10 cellular contexts compared by ENCODE assay signal in genomic region chr4:139144161-139144859, GRCh38. TPM values are rescaled to one million over a fixed set of nuclear protein-coding genes. Genes with fewer than 3 reads are reported as not detected.
A peak's percentile ranks its signal among the peaks of the same experiment; 100 is the strongest.
DNase-seq lines count a peak whose midpoint lies in the region; ATAC-seq and TF ChIP-seq lines count a peak whose summit lies in the region.
"Had no signal": no experiment of that assay in that cellular context is flagged by ENCODE, and none has a peak within 500 bp of the region (broad histone marks: within the 10 kb centered on the region; RNA-seq: fewer than 3 reads in every experiment).

No MANE protein-coding gene starts in this region.

- ATAC-seq in lower lobe of right lung (peak; percentile 76 to 78), GM21360 (IDR thresholded peaks at IDR 0.05; ENCODE audit: unreplicated experiment) (no peak)

- no peaks in the 10 kb centered on the region for H3K9me3 ChIP-seq in lower lobe of right lung

- peaks cover 23% of the 10 kb centered on the region for H3K4me1 ChIP-seq in lower lobe of right lung

- intact Hi-C loops in lower lobe of right lung (cut with DNase I), result no loop called here

- TF ChIP-seq CTCF in choroid plexus epithelial cell (conservative IDR thresholded peaks at IDR 0.05; ENCODE audit: low read depth, low read length), result no peak
- TF ChIP-seq CTCF in lower lobe of right lung (IDR thresholded peaks at IDR 0.05), result no peak

- H3K27ac ChIP-seq in lower lobe of right lung, result no peak overlapping the region
- H3K27ac ChIP-seq: PC-9 had no signal

- no peak overlapping the region for H3K4me3 ChIP-seq in choroid plexus epithelial cell (ENCODE audit: low read depth, low read length)
- no peak overlapping the region for H3K4me3 ChIP-seq in lower lobe of right lung
- H3K4me3 ChIP-seq: PC-9 had no signal

- DNase-seq in AG08396 (ENCODE audit: low spot score) (peak; percentile 28), LHCN-M2 (ENCODE audit: low read depth) (peak; percentile 81), choroid plexus epithelial cell (ENCODE audit: low read depth) (peak; percentile 71), lower lobe of right lung (peak; percentile 79), G401 (ENCODE audit: low spot score) (no peak), NCI-H1417 treated with DMSO at 0.1 percent for 48 hours (lab: John Stamatoyannopoulos, UW) (no peak), NCI-H2227 treated with DMSO at 0.1 percent for 48 hours (lab: John Stamatoyannopoulos, UW) (no peak)
- DNase-seq: CD4-positive, alpha-beta T cell had no signal

- H3K27me3 ChIP-seq in lower lobe of right lung (ENCODE audit: low read depth), result no peaks in the 10 kb centered on the region

- no peaks in the 10 kb centered on the region for H3K36me3 ChIP-seq in lower lobe of right lung

- in situ Hi-C loops in G401 (cut with HindIII; ENCODE audit: low sequenced_read_pairs), result no loop called here

RNA-seq across cellular contexts. Expression of gene ELF2, which starts 32.7 kb away (rescaled TPM):
- total RNA-seq in LHCN-M2 (2014; rRNA removed) (20.5 and 21.1 TPM in 2 replicates), lower lobe of right lung (54.0 TPM)
- 7.1 TPM for polyA plus RNA-seq in LHCN-M2 (2012)
- total RNA-seq in G401 (2014; rRNA removed; shearing (Covaris generic)), result 18.9 and 36.6 TPM in 2 replicates

Comparison
In these comparisons a context has a peak if more than half of its experiments do, and no peak if none do; other contexts are left out.
1. DNase-seq: peak in AG08396 (single experiment), LHCN-M2 (single experiment), choroid plexus epithelial cell (single experiment) and lower lobe of right lung (single experiment); none in G401 (single experiment), NCI-H1417 treated with DMSO at 0.1 percent for 48 hours (single experiment) and NCI-H2227 treated with DMSO at 0.1 percent for 48 hours (single experiment).